Comparison of ENCODE assay signal across 17 cellular contexts in genomic region chr10:9545073-9545472, GRCh38.
"Had no signal": no experiment of that assay in that cellular context is flagged by ENCODE, and none has a peak within 500 bp of the region (broad histone marks: within the 10 kb centered on the region; RNA-seq: fewer than 3 reads in every experiment).

No MANE protein-coding gene starts in this region.

- H3K4me1 ChIP-seq: adrenal gland, body of pancreas, uterus had no signal

- DNase-seq: activated CD4-positive, alpha-beta T cell treated with anti-CD3 and anti-CD28 coated beads, Interleukin-2, amount 50 U/mL, for 1 hour; activated CD4-positive, CD25-positive, alpha-beta regulatory T cell; activated naive CD4-positive, alpha-beta T cell treated with anti-CD3 and anti-CD28 coated beads, Interleukin-2, amount 50 U/mL, for 16 hours; activated T-cell treated with anti-CD3 and anti-CD28 coated beads for 4 hours; adrenal gland; body of pancreas; dermis blood vessel endothelial cell; erythroblast; kidney; left ventricle myocardium inferior; nephron progenitor cell; stimulated activated CD4-positive, alpha-beta T cell treated with anti-CD3 and anti-CD28 coated beads, Interleukin-15, amount 100 ng/mL, for 24 hours; stimulated activated CD4-positive, alpha-beta T cell treated with anti-CD3 and anti-CD28 coated beads, Interleukin-4, amount 100 ng/mL, for 4 hours; stimulated activated naive CD8-positive, alpha-beta T cell treated with anti-CD3 and anti-CD28 coated beads, Interleukin-15, amount 100 ng/mL, for 72 hours; T-helper 2 cell; uterus had no signal

- H3K4me3 Mint-ChIP-seq: memory B cell; nephron progenitor cell; stimulated activated naive CD8-positive, alpha-beta T cell treated with anti-CD3 and anti-CD28 coated beads, Interleukin-15, amount 100 ng/mL, for 72 hours had no signal

- H3K36me3 Mint-ChIP-seq: memory B cell had no signal

- H3K36me3 ChIP-seq: adrenal gland, left ventricle myocardium inferior, uterus had no signal

- H3K27me3 Mint-ChIP-seq: memory B cell; stimulated activated naive CD8-positive, alpha-beta T cell treated with anti-CD3 and anti-CD28 coated beads, Interleukin-15, amount 100 ng/mL, for 72 hours had no signal

- H3K27ac Mint-ChIP-seq: memory B cell; nephron progenitor cell; stimulated activated naive CD8-positive, alpha-beta T cell treated with anti-CD3 and anti-CD28 coated beads, Interleukin-15, amount 100 ng/mL, for 72 hours had no signal

- ATAC-seq: body of pancreas; stimulated activated naive CD8-positive, alpha-beta T cell treated with anti-CD3 and anti-CD28 coated beads, Interleukin-15, amount 100 ng/mL, for 72 hours had no signal

- H3K4me1 Mint-ChIP-seq: memory B cell; nephron progenitor cell; stimulated activated naive CD8-positive, alpha-beta T cell treated with anti-CD3 and anti-CD28 coated beads, Interleukin-15, amount 100 ng/mL, for 72 hours had no signal

- H3K4me3 ChIP-seq: adrenal gland, body of pancreas, left ventricle myocardium inferior, uterus had no signal

- H3K27ac ChIP-seq: adrenal gland, body of pancreas, left ventricle myocardium inferior, uterus had no signal

- H3K9me3 ChIP-seq: body of pancreas, uterus had no signal

- H3K27me3 ChIP-seq: adrenal gland, body of pancreas, uterus had no signal
